In genomic region chr19:47348819-47349795, GRCh38 we compare ENCODE assay signal across 8 cellular contexts. TPM values are rescaled to one million over a fixed set of nuclear protein-coding genes. Genes with fewer than 3 reads are reported as not detected.
A peak's percentile ranks its signal among the peaks of the same experiment; 100 is the strongest.
DNase-seq lines count a peak whose midpoint lies in the region; ATAC-seq and TF ChIP-seq lines count a peak whose summit lies in the region.

Gene DHX34, plus strand, starts transcription at chr19:47349315. Its CDS starts 3,716 bp downstream, at chr19:47353031.

- peak; percentile 93 for ATAC-seq in HG03439 (IDR thresholded peaks at IDR 0.05; ENCODE audit: unreplicated experiment)

- DNase-seq in BE2C (peak; percentile 98), NCI-H510A treated with DMSO at 0.1 percent for 48 hours (lab: John Stamatoyannopoulos, UW) (peak; percentile 98), choroid plexus epithelial cell (ENCODE audit: low read depth) (peak; percentile 100), kidney epithelial cell (ENCODE audit: low read depth) (peak; percentile 94)
- DNase-seq in activated CD4-positive, alpha-beta T cell treated with anti-CD3 and anti-CD28 coated beads for 24 hours (ENCODE audit: low read depth in 2 of 2), result peak; percentile 97 to 99
- DNase-seq in stimulated activated CD4-positive, alpha-beta T cell treated with anti-CD3 and anti-CD28 coated beads, Interleukin-15, amount 100 ng/mL, for 48 hours (ENCODE audit: low read depth in 2 of 2), result peak; percentile 98 to 99

- H3K4me1 ChIP-seq in BE2C, result no peaks in the 10 kb centered on the region; the same call in 1 of the 2 replicates

- H3K36me3 ChIP-seq in BE2C (peaks cover 21% of the 10 kb centered on the region), kidney epithelial cell (ENCODE audit: control insufficient read depth, insufficient read depth, low read length) (no peaks in the 10 kb centered on the region)

- peak; percentile 74 for TF ChIP-seq POLR2A in GM19193 (IDR thresholded peaks at IDR 0.05; ENCODE audit: extremely low read depth, insufficient read depth, insufficient read length)

- peak; percentile 91 for TF ChIP-seq CTCF in BE2C (IDR thresholded peaks at IDR 0.05; ENCODE audit: low read depth, low read length)
- TF ChIP-seq CTCF in choroid plexus epithelial cell (conservative IDR thresholded peaks at IDR 0.05; ENCODE audit: low read depth, low read length), result peak; percentile 97
- TF ChIP-seq CTCF in kidney epithelial cell (IDR thresholded peaks at IDR 0.05; ENCODE audit: insufficient read depth, low read length, poor library complexity, severe bottlenecking), result peak; percentile 99

- no peaks in the 10 kb centered on the region for H3K9me3 ChIP-seq in BE2C

- no peaks in the 10 kb centered on the region for H3K27me3 ChIP-seq in BE2C
- no peaks in the 10 kb centered on the region for H3K27me3 ChIP-seq in kidney epithelial cell (ENCODE audit: control insufficient read depth, insufficient read depth, low read length)

- H3K4me3 ChIP-seq in BE2C (ENCODE audit: low read depth, low read length) (peak within 1 kb of the TSS; percentile 94), choroid plexus epithelial cell (ENCODE audit: low read depth, low read length) (peak within 1 kb of the TSS; percentile 95), kidney epithelial cell (ENCODE audit: low read depth, low read length) (peak within 1 kb of the TSS; percentile 62)

RNA-seq across cellular contexts. Expression of gene DHX34, which starts in this region (rescaled TPM):
- polyA plus RNA-seq in BE2C (2012; ENCODE audit: insufficient read depth, insufficient read length, low read depth), result 31.8 TPM
- 18.1 and 27.1 TPM in 2 replicates for total RNA-seq in kidney epithelial cell

Comparison
In these comparisons a context has a peak if more than half of its experiments do, and no peak if none do; other contexts are left out.
1. Peak in every context shown above with its lines: DNase-seq, ATAC-seq and H3K4me3 ChIP-seq.